2 cellular contexts compared by ENCODE assay signal in the genomic region with DNA sequence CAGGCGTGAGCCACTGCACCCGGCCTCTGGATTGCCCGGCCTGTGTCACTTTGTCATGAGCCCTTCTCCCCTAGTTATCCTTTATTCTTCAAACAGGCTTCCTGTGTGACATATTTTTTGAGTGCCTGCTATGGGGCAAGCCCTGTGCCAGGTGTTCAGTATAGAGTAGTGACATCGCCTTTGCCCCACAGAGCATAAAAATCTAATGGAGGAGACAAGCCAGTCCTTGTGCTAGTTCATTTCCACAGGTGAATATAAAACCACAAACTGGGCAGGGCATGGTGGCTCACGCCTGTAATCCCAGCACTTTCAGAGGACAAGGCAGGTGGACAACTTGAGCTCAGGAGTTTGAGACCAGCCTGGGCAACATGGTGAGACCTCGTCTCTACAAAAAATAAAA.
TF ChIP-seq lines count a peak whose summit lies in the region.

No MANE protein-coding gene starts in this region.

TF ChIP-seq in HepG2, 621 proteins besides CTCF, POLR2A, EP300 and RAD21:
- TF ChIP-seq ZBTB7B (CRISPR knock-in tag; IDR thresholded peaks at IDR 0.05) (0 out of 2 replicates have a peak, but pooled peaks have one; percentile 10), ZNF749 (CRISPR knock-in tag; IDR thresholded peaks at IDR 0.05; ENCODE audit: borderline replicate concordance) (no peak)

TF ChIP-seq in WTC11, 78 proteins besides CTCF, POLR2A, EP300 and RAD21:
- TF ChIP-seq STAT6 (CRISPR knock-in tag; conservative IDR thresholded peaks at IDR 0.05; ENCODE audit: low read depth) (no peak), OVOL2 (CRISPR knock-in tag; IDR thresholded peaks at IDR 0.05; ENCODE audit: borderline replicate concordance) (no peak), GTF2I (CRISPR knock-in tag; conservative IDR thresholded peaks at IDR 0.05) (no peak), KAT7 (CRISPR knock-in tag; IDR thresholded peaks at IDR 0.05; ENCODE audit: borderline replicate concordance) (no peak), JUN (CRISPR knock-in tag; IDR thresholded peaks at IDR 0.05) (no peak), ESRRA (CRISPR knock-in tag; IDR thresholded peaks at IDR 0.05; ENCODE audit: borderline replicate concordance) (no peak), AFF4 (CRISPR knock-in tag; IDR thresholded peaks at IDR 0.05; ENCODE audit: borderline replicate concordance) (no peak), FOXK1 (CRISPR knock-in tag; IDR thresholded peaks at IDR 0.05) (no peak), NR1H2 (CRISPR knock-in tag; IDR thresholded peaks at IDR 0.05) (no peak), ZNF263 (CRISPR knock-in tag; IDR thresholded peaks at IDR 0.05; ENCODE audit: low read depth) (no peak), IRF2 (CRISPR knock-in tag; IDR thresholded peaks at IDR 0.05; ENCODE audit: borderline replicate concordance, low read depth) (no peak), ZNF232 (CRISPR knock-in tag; IDR thresholded peaks at IDR 0.05) (no peak), IRF1 (CRISPR knock-in tag; IDR thresholded peaks at IDR 0.05) (no peak), TEAD4 (CRISPR knock-in tag; IDR thresholded peaks at IDR 0.05) (no peak), MYBL2 (CRISPR knock-in tag; IDR thresholded peaks at IDR 0.05) (no peak), ARID4B (CRISPR knock-in tag; IDR thresholded peaks at IDR 0.05; ENCODE audit: borderline replicate concordance) (no peak)
- TF ChIP-seq, protein P1, sequence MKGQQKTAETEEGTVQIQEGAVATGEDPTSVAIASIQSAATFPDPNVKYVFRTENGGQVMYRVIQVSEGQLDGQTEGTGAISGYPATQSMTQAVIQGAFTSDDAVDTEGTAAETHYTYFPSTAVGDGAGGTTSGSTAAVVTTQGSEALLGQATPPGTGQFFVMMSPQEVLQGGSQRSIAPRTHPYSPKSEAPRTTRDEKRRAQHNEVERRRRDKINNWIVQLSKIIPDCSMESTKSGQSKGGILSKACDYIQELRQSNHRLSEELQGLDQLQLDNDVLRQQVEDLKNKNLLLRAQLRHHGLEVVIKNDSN (CRISPR knock-in tag; IDR thresholded peaks at IDR 0.05) = no peak
- TF ChIP-seq, protein P2, sequence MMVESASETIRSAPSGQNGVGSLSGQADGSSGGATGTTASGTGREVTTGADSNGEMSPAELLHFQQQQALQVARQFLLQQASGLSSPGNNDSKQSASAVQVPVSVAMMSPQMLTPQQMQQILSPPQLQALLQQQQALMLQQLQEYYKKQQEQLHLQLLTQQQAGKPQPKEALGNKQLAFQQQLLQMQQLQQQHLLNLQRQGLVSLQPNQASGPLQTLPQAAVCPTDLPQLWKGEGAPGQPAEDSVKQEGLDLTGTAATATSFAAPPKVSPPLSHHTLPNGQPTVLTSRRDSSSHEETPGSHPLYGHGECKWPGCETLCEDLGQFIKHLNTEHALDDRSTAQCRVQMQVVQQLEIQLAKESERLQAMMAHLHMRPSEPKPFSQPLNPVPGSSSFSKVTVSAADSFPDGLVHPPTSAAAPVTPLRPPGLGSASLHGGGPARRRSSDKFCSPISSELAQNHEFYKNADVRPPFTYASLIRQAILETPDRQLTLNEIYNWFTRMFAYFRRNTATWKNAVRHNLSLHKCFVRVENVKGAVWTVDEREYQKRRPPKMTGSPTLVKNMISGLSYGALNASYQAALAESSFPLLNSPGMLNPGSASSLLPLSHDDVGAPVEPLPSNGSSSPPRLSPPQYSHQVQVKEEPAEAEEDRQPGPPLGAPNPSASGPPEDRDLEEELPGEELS (CRISPR knock-in tag; IDR thresholded peaks at IDR 0.05) = no peak
